8 cellular contexts compared by ENCODE assay signal in the genomic region with DNA sequence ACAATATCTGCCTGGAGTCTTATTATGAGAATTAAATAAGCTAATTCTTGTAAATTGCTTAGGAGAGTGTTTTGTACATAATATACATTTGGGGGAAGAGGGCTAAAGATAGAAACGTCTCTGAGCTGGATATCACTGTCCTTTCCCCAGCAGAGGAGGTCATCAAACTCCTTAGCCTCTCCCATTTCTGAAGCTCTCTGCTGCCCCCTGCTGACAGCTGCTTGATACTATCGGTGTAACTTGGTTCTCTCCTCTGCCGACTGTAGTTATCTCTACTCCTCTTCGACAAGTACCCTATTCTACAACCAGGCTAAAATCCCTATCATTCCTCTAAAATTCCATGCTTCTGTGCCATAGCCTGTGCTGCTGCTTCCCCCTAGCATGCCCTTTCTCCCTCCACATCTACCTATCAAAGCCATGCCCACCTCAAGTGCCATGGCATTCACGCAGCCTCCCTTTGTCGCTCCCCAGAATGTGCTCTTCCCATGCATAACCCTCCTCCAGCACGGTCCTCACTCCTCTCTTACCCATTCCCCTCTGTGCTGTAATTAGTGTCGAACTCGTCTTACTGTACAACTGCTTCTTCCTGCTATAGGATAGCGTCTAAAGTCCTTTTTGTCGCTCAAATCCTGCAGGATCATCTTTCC.
DNase-seq lines count a peak whose midpoint lies in the region; ATAC-seq, FAIRE-seq and TF ChIP-seq lines count a peak whose summit lies in the region.

No MANE protein-coding gene starts in this region.

- intact Hi-C loops in ascending aorta (cut with DNase I) = loop anchor here (10.0 kb wide), 1 partner anchor 251 kb away; no protein-coding TSS in a partner anchor

- WGBS in small intestine, 3 donors = 48 to 53% (median 51%) methylated on average over 11 of the region's 11 CpGs

- no peaks in the 10 kb centered on the region for H3K27me3 ChIP-seq in ascending aorta
- no peaks in the 10 kb centered on the region for H3K27me3 ChIP-seq in small intestine (ENCODE audit: control insufficient read depth in 2 of 2, insufficient read depth in 2 of 2, low read length in 2 of 2)

- peak; percentile 98 for ATAC-seq in HG02870 (IDR thresholded peaks at IDR 0.05; ENCODE audit: unreplicated experiment)

- no peaks in the 10 kb centered on the region for H3K9me3 ChIP-seq in ascending aorta
- no peaks in the 10 kb centered on the region for H3K9me3 ChIP-seq in small intestine (ENCODE audit: control insufficient read depth, low read depth)

- DNase-seq in NK-92 treated with Interleukin-12 subunit alpha and Interleukin-12 subunit beta, amount 100 ng/mL, for 24 hours (lab: John Stamatoyannopoulos, UW) = peak; percentile 36
- DNase-seq in NK-92 (lab: John Stamatoyannopoulos, UW; ENCODE audit: unreplicated experiment) = no peak
- peak; percentile 85 for DNase-seq in NCI-H146 (lab: John Stamatoyannopoulos, UW)
- DNase-seq in T-helper 2 cell = peak; percentile 19 to 71 (median 60)
- peak in 1 of 2 donors; percentile 72 for DNase-seq in ascending aorta (ENCODE audit: low spot score in 2 of 2)
- DNase-seq in hippocampal formation (lab: John Stamatoyannopoulos, UW) = peak; percentile 81 to 83
- peak; percentile 82 for DNase-seq in small intestine

- H3K36me3 ChIP-seq in ascending aorta = peaks cover 0 to 3% of the 10 kb centered on the region in 2 donors
- H3K36me3 ChIP-seq in small intestine (ENCODE audit: control insufficient read depth in 2 of 2, insufficient read depth in 2 of 2, low read length in 2 of 2) = no peaks in the 10 kb centered on the region

- H3K4me1 ChIP-seq in ascending aorta = no peaks in the 10 kb centered on the region
- H3K4me1 ChIP-seq in small intestine (ENCODE audit: control insufficient read depth in 2 of 2, insufficient read depth in 1 of 2, low read depth in 1 of 2, low read length in 1 of 2) = no peaks in the 10 kb centered on the region

- H3K27ac ChIP-seq in ascending aorta = no peak overlapping the region
- no peak overlapping the region for H3K27ac ChIP-seq in small intestine (ENCODE audit: low read depth in 1 of 2, low read length in 1 of 2)

- H3K4me3 ChIP-seq in ascending aorta (no peak overlapping the region), small intestine (ENCODE audit: low read depth in 1 of 2, low read length in 2 of 2) (no peak overlapping the region)

- no peak for FAIRE-seq in small intestine (lab: Jason Lieb, UNC)

- peak; percentile 39 to 78 (median 67) for TF ChIP-seq CTCF in ascending aorta (IDR thresholded peaks at IDR 0.05)
